25 cellular contexts compared by ENCODE assay signal in genomic region chr2:235064980-235065379, GRCh38.
"Had no signal": no experiment of that assay in that cellular context is flagged by ENCODE, and none has a peak within 500 bp of the region (broad histone marks: within the 10 kb centered on the region; RNA-seq: fewer than 3 reads in every experiment).

No MANE protein-coding gene starts in this region.

- H3K36me3 ChIP-seq: left lung, pancreas, tibial artery had no signal

- DNase-seq: activated CD4-positive, alpha-beta T cell treated with anti-CD3 and anti-CD28 coated beads, Interleukin-2, amount 10 ng/mL, durations not matched to agents 24 days and 14 days; activated CD4-positive, CD25-positive, alpha-beta regulatory T cell; activated CD8-positive, alpha-beta memory T cell treated with anti-CD3 and anti-CD28 coated beads, Interleukin-2, amount 10 ng/mL, durations not matched to agents 7 days and 5 days; activated CD8-positive, alpha-beta T cell treated with anti-CD3 and anti-CD28 coated beads for 36 hours; activated effector memory CD4-positive, alpha-beta T cell treated with anti-CD3 and anti-CD28 coated beads, Interleukin-2, amount 50 U/mL, for 16 hours; activated naive CD4-positive, alpha-beta T cell treated with anti-CD3 and anti-CD28 coated beads, Interleukin-2, amount 10 ng/mL, durations not matched to agents 7 days and 5 days; activated T-cell treated with anti-CD3 and anti-CD28 coated beads for 4 hours; body of pancreas; caudate nucleus; dermis blood vessel endothelial cell; effector CD8-positive, alpha-beta T cell; foreskin keratinocyte; immature natural killer cell; left lung; midbrain; natural killer cell; pancreas; small intestine; stimulated activated CD4-positive, alpha-beta T cell treated with anti-CD3 and anti-CD28 coated beads, Interleukin-2, amount 100 ng/mL, for 24 hours; stimulated activated naive CD8-positive, alpha-beta T cell treated with anti-CD3 and anti-CD28 coated beads, Interleukin-15, amount 100 ng/mL, for 72 hours; tibial artery had no signal

- H3K4me3 Mint-ChIP-seq: activated CD4-positive, alpha-beta T cell treated with anti-CD3 and anti-CD28 coated beads, Interleukin-2, amount 10 ng/mL, durations not matched to agents 24 days and 14 days; activated CD8-positive, alpha-beta memory T cell treated with anti-CD3 and anti-CD28 coated beads, Interleukin-2, amount 10 ng/mL, durations not matched to agents 7 days and 5 days; activated CD8-positive, alpha-beta T cell treated with anti-CD3 and anti-CD28 coated beads for 36 hours; activated naive CD4-positive, alpha-beta T cell treated with anti-CD3 and anti-CD28 coated beads, Interleukin-2, amount 10 ng/mL, durations not matched to agents 7 days and 5 days; immature natural killer cell; natural killer cell; stimulated activated effector memory CD8-positive, alpha-beta T cell treated with anti-CD3 and anti-CD28 coated beads, Interleukin-12 subunit alpha, Interleukin-12 subunit beta, amount 100 ng/mL, for 72 hours; stimulated activated naive CD8-positive, alpha-beta T cell treated with anti-CD3 and anti-CD28 coated beads, Interleukin-15, amount 100 ng/mL, for 72 hours; T-helper 1 cell treated with Interleukin-12 subunit alpha and Interleukin-12 subunit beta and Interleukin-4 antibody, amounts not matched to agents 30 μg/mL and 1 μg/mL, for 36 hours had no signal

- ATAC-seq: activated CD8-positive, alpha-beta memory T cell treated with anti-CD3 and anti-CD28 coated beads, Interleukin-2, amount 10 ng/mL, durations not matched to agents 7 days and 5 days; activated CD8-positive, alpha-beta T cell treated with anti-CD3 and anti-CD28 coated beads for 36 hours; body of pancreas; foreskin keratinocyte; left lung; natural killer cell; pancreas; sciatic nerve; stimulated activated effector memory CD8-positive, alpha-beta T cell treated with anti-CD3 and anti-CD28 coated beads, Interleukin-12 subunit alpha, Interleukin-12 subunit beta, amount 100 ng/mL, for 72 hours; stimulated activated naive CD8-positive, alpha-beta T cell treated with anti-CD3 and anti-CD28 coated beads, Interleukin-15, amount 100 ng/mL, for 72 hours had no signal

- H3K27me3 Mint-ChIP-seq: activated CD4-positive, alpha-beta T cell treated with anti-CD3 and anti-CD28 coated beads, Interleukin-2, amount 10 ng/mL, durations not matched to agents 24 days and 14 days; activated CD8-positive, alpha-beta memory T cell treated with anti-CD3 and anti-CD28 coated beads, Interleukin-2, amount 10 ng/mL, durations not matched to agents 7 days and 5 days had no signal

- H3K4me1 ChIP-seq: body of pancreas, foreskin keratinocyte, left lung, pancreas had no signal

- H3K27ac ChIP-seq: body of pancreas, foreskin keratinocyte, left lung, pancreas, tibial artery had no signal

- H3K27me3 ChIP-seq: body of pancreas, left lung, pancreas had no signal

- H3K4me1 Mint-ChIP-seq: activated CD4-positive, alpha-beta T cell treated with anti-CD3 and anti-CD28 coated beads, Interleukin-2, amount 10 ng/mL, durations not matched to agents 24 days and 14 days; activated CD8-positive, alpha-beta memory T cell treated with anti-CD3 and anti-CD28 coated beads, Interleukin-2, amount 10 ng/mL, durations not matched to agents 7 days and 5 days; activated naive CD4-positive, alpha-beta T cell treated with anti-CD3 and anti-CD28 coated beads, Interleukin-2, amount 10 ng/mL, durations not matched to agents 7 days and 5 days; immature natural killer cell; natural killer cell; stimulated activated effector memory CD8-positive, alpha-beta T cell treated with anti-CD3 and anti-CD28 coated beads, Interleukin-12 subunit alpha, Interleukin-12 subunit beta, amount 100 ng/mL, for 72 hours; stimulated activated naive CD8-positive, alpha-beta T cell treated with anti-CD3 and anti-CD28 coated beads, Interleukin-15, amount 100 ng/mL, for 72 hours had no signal

- H3K36me3 Mint-ChIP-seq: activated CD8-positive, alpha-beta memory T cell treated with anti-CD3 and anti-CD28 coated beads, Interleukin-2, amount 10 ng/mL, durations not matched to agents 7 days and 5 days; activated naive CD4-positive, alpha-beta T cell treated with anti-CD3 and anti-CD28 coated beads, Interleukin-2, amount 10 ng/mL, durations not matched to agents 7 days and 5 days; immature natural killer cell; natural killer cell; stimulated activated effector memory CD8-positive, alpha-beta T cell treated with anti-CD3 and anti-CD28 coated beads, Interleukin-12 subunit alpha, Interleukin-12 subunit beta, amount 100 ng/mL, for 72 hours had no signal

- H3K9me3 ChIP-seq: body of pancreas, left lung, pancreas, tibial artery had no signal

- H3K4me3 ChIP-seq: body of pancreas, left lung, lung, pancreas, tibial artery had no signal

- H3K9me3 Mint-ChIP-seq: activated CD4-positive, alpha-beta T cell treated with anti-CD3 and anti-CD28 coated beads, Interleukin-2, amount 10 ng/mL, durations not matched to agents 24 days and 14 days; activated CD8-positive, alpha-beta T cell treated with anti-CD3 and anti-CD28 coated beads for 36 hours; activated naive CD4-positive, alpha-beta T cell treated with anti-CD3 and anti-CD28 coated beads, Interleukin-2, amount 10 ng/mL, durations not matched to agents 7 days and 5 days; immature natural killer cell; natural killer cell; stimulated activated effector memory CD8-positive, alpha-beta T cell treated with anti-CD3 and anti-CD28 coated beads, Interleukin-12 subunit alpha, Interleukin-12 subunit beta, amount 100 ng/mL, for 72 hours; stimulated activated naive CD8-positive, alpha-beta T cell treated with anti-CD3 and anti-CD28 coated beads, Interleukin-15, amount 100 ng/mL, for 72 hours; T-helper 1 cell treated with Interleukin-12 subunit alpha and Interleukin-12 subunit beta and Interleukin-4 antibody, amounts not matched to agents 30 μg/mL and 1 μg/mL, for 36 hours had no signal

- H3K27ac Mint-ChIP-seq: activated CD4-positive, alpha-beta T cell treated with anti-CD3 and anti-CD28 coated beads, Interleukin-2, amount 10 ng/mL, durations not matched to agents 24 days and 14 days; activated CD8-positive, alpha-beta memory T cell treated with anti-CD3 and anti-CD28 coated beads, Interleukin-2, amount 10 ng/mL, durations not matched to agents 7 days and 5 days; activated CD8-positive, alpha-beta T cell treated with anti-CD3 and anti-CD28 coated beads for 36 hours; activated naive CD4-positive, alpha-beta T cell treated with anti-CD3 and anti-CD28 coated beads, Interleukin-2, amount 10 ng/mL, durations not matched to agents 7 days and 5 days; immature natural killer cell; natural killer cell; stimulated activated effector memory CD8-positive, alpha-beta T cell treated with anti-CD3 and anti-CD28 coated beads, Interleukin-12 subunit alpha, Interleukin-12 subunit beta, amount 100 ng/mL, for 72 hours; stimulated activated naive CD8-positive, alpha-beta T cell treated with anti-CD3 and anti-CD28 coated beads, Interleukin-15, amount 100 ng/mL, for 72 hours; T-helper 1 cell treated with Interleukin-12 subunit alpha and Interleukin-12 subunit beta and Interleukin-4 antibody, amounts not matched to agents 30 μg/mL and 1 μg/mL, for 36 hours had no signal
